ENCODE assay signal across 18 cellular contexts in the genomic region with DNA sequence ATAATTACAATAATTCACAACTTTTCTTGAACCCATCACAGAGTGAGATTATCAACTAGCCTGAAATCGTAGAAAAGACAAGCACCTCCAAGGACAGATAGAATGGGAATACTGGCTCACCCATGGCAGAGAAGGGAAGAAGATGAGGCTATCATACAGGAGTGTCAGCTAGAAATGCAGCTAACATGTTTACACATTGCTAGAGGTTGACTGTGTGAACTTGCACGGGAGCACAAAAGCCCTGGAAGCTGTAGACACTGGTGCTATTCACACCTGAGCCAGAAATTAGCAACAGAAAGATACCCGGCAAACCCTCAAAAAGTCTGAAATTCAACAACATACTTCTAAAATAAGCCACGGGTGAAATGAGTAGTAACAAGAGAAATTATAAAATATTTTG.
A peak's percentile ranks its signal among the peaks of the same experiment; 100 is the strongest.
DNase-seq lines count a peak whose midpoint lies in the region; ATAC-seq, FAIRE-seq and TF ChIP-seq lines count a peak whose summit lies in the region.
"Had no signal": no experiment of that assay in that cellular context is flagged by ENCODE, and none has a peak within 500 bp of the region (broad histone marks: within the 10 kb centered on the region; RNA-seq: fewer than 3 reads in every experiment).

No MANE protein-coding gene starts in this region.

- 0 out of 3 replicates have a peak, but pooled peaks cover 3% of the 10 kb centered on the region for H3K36me3 Mint-ChIP-seq in GM23338 (ENCODE audit: low read depth)
- H3K36me3 Mint-ChIP-seq in MCF 10A (ENCODE audit: insufficient read depth, unreplicated experiment), result peaks cover 6% of the 10 kb centered on the region

- intact Hi-C loops in GM12878 (cut with micrococcal nuclease; ENCODE audit: unreplicated experiment) (no loop called here), gastrocnemius medialis (cut with DNase I; ENCODE audit: low total_unique reads) (no loop called here), MCF 10A (cut with micrococcal nuclease) (no loop called here), PC-9 (cut with micrococcal nuclease; ENCODE audit: unreplicated experiment) (no loop called here)

- H3K4me3 Mint-ChIP-seq in GM23338 (no peak overlapping the region), MCF 10A (ENCODE audit: unreplicated experiment) (no peak overlapping the region)
- H3K4me3 Mint-ChIP-seq: CD14-positive monocyte; CD4-positive, alpha-beta memory T cell; HFFc6; IgD-negative memory B cell had no signal

- H3K9me3 Mint-ChIP-seq in GM23338 (no peaks in the 10 kb centered on the region), MCF 10A (ENCODE audit: unreplicated experiment) (no peaks in the 10 kb centered on the region)
- H3K9me3 Mint-ChIP-seq: CD14-positive monocyte; CD4-positive, alpha-beta memory T cell; HFFc6 had no signal

- FAIRE-seq in GM12878 (lab: Jason Lieb, UNC), result no peak

- BruUV-seq in GM12878 (replicated peaks; lab: Mats Ljungman, UMichigan), result TSS peak; percentile 29
- BruUV-seq in MCF 10A (replicated peaks; lab: Mats Ljungman, UMichigan), result no TSS peak
- no TSS peak for BruUV-seq in PC-9 (replicated peaks; lab: Mats Ljungman, UMichigan)

- 0 out of 2 replicates have a peak, but pooled peaks cover 3% of the 10 kb centered on the region for H3K36me3 ChIP-seq in GM23338 (ENCODE audit: insufficient read depth)
- H3K36me3 ChIP-seq in GM12878 (ENCODE audit: control insufficient read depth in 2 of 2, insufficient read depth in 2 of 2, low read length in 1 of 2), result peaks cover 3 to 11% of the 10 kb centered on the region in 2 experiments; a peak in 3 of 4 replicates
- H3K36me3 ChIP-seq in gastrocnemius medialis, result peaks cover 0 to 17% of the 10 kb centered on the region in 2 donors
- H3K36me3 ChIP-seq in PC-9 (ENCODE audit: low read depth), result peaks cover 7% of the 10 kb centered on the region; the same call in 1 of the 2 replicates

- peaks cover 10% of the 10 kb centered on the region; the same call in 2 of the 3 replicates for H3K4me1 Mint-ChIP-seq in GM23338
- H3K4me1 Mint-ChIP-seq in MCF 10A (ENCODE audit: insufficient read depth, unreplicated experiment), result peaks cover 14% of the 10 kb centered on the region

- H3K9me3 ChIP-seq in GM12878 (replicated peaks; ENCODE audit: control insufficient read depth, insufficient read depth, low read length) (no peaks in the 10 kb centered on the region), gastrocnemius medialis (no peaks in the 10 kb centered on the region), PC-9 (ENCODE audit: insufficient read depth, low read depth) (no peaks in the 10 kb centered on the region)
- H3K9me3 ChIP-seq: BLaER1 had no signal

- H3K4me3 ChIP-seq in GM23338 (no peak overlapping the region), GM12878 (no peak overlapping the region), gastrocnemius medialis (no peak overlapping the region), PC-9 (no peak overlapping the region)
- H3K4me3 ChIP-seq: BLaER1 had no signal

- H3K9ac ChIP-seq in GM12878 (ENCODE audit: control insufficient read depth, insufficient read depth, low read length), result no peak overlapping the region
- H3K9ac ChIP-seq: BLaER1 had no signal

- no peaks in the 10 kb centered on the region for H3K27me3 ChIP-seq in GM23338 (ENCODE audit: insufficient read depth)
- H3K27me3 ChIP-seq in GM12878 (replicated peaks in 1 of 2; ENCODE audit: control insufficient read depth in 2 of 2, insufficient read depth in 2 of 2, low read length in 1 of 2), result no peaks in the 10 kb centered on the region
- H3K27me3 ChIP-seq in gastrocnemius medialis, result no peaks in the 10 kb centered on the region
- H3K27me3 ChIP-seq in PC-9 (ENCODE audit: insufficient read depth, low read depth), result no peaks in the 10 kb centered on the region
- H3K27me3 ChIP-seq: BLaER1 had no signal

- H3F3A ChIP-seq in GM23338 (replicated peaks; ENCODE audit: low read depth) (no peaks in the 10 kb centered on the region), PC-9 (ENCODE audit: insufficient read depth, low read depth) (no peaks in the 10 kb centered on the region)

- TF ChIP-seq CTCF in GM23338 (conservative IDR thresholded peaks at IDR 0.05; ENCODE audit: low read depth in 2 of 2), result no peak
- TF ChIP-seq CTCF in GM12878 (IDR thresholded peaks at IDR 0.05 in 2 of 3, conservative IDR thresholded peaks at IDR 0.05 in 1 of 3; ENCODE audit: control insufficient read depth in 2 of 3, extremely low read depth in 1 of 3, insufficient read depth in 1 of 3, low read depth in 3 of 3, low read length in 3 of 3), result no peak
- TF ChIP-seq CTCF in gastrocnemius medialis (IDR thresholded peaks at IDR 0.05 in 4 of 5, conservative IDR thresholded peaks at IDR 0.05 in 1 of 5), result no peak
- no peak for TF ChIP-seq CTCF in MCF 10A (IDR thresholded peaks at IDR 0.05; ENCODE audit: unreplicated experiment)
- no peak for TF ChIP-seq CTCF in PC-9 (conservative IDR thresholded peaks at IDR 0.05)

- RAD21 ChIA-PET in GM12878 (lab: Charles Lee; ENCODE audit: unreplicated experiment), result no interaction called here

- ATAC-seq in GM23338 (peak; percentile 29; the same call in 2 of the 3 replicates), GM12878 (no peak), left lobe of liver (peak; percentile 52), gastrocnemius medialis (peak in 1 of 2 donors; percentile 45), GM18870 (IDR thresholded peaks at IDR 0.05; ENCODE audit: unreplicated experiment) (no peak)
- ATAC-seq: HCT116 had no signal

- H3K79me2 ChIP-seq in GM23338 (replicated peaks; ENCODE audit: insufficient read depth) (peaks cover 4% of the 10 kb centered on the region; the same call in 1 of the 2 replicates), GM12878 (ENCODE audit: control insufficient read depth, insufficient read depth, low read length) (no peaks in the 10 kb centered on the region), PC-9 (ENCODE audit: low read depth) (0 out of 2 replicates have a peak, but pooled peaks cover 5% of the 10 kb centered on the region)

- no peaks in the 10 kb centered on the region for H3K27me3 Mint-ChIP-seq in GM23338 (ENCODE audit: insufficient read depth, low read depth, poor library complexity)
- no peaks in the 10 kb centered on the region for H3K27me3 Mint-ChIP-seq in MCF 10A (ENCODE audit: insufficient read depth, unreplicated experiment)
- H3K27me3 Mint-ChIP-seq: CD4-positive, alpha-beta memory T cell; IgD-negative memory B cell had no signal

- H3K4me1 ChIP-seq in GM23338 (ENCODE audit: insufficient read depth), result no peaks in the 10 kb centered on the region
- no peaks in the 10 kb centered on the region for H3K4me1 ChIP-seq in GM12878 (ENCODE audit: control insufficient read depth, insufficient read depth, low read length)
- H3K4me1 ChIP-seq in gastrocnemius medialis, result peaks cover 22 to 26% of the 10 kb centered on the region in 2 donors
- H3K4me1 ChIP-seq in PC-9 (replicated peaks; ENCODE audit: insufficient read depth), result no peaks in the 10 kb centered on the region
- H3K4me1 ChIP-seq: BLaER1 had no signal

- H3K27ac Mint-ChIP-seq in GM23338 (no peak overlapping the region; the same call in 1 of the 2 replicates), MCF 10A (ENCODE audit: low read depth, unreplicated experiment) (no peak overlapping the region)
- H3K27ac Mint-ChIP-seq: CD4-positive, alpha-beta memory T cell; HFFc6; IgD-negative memory B cell had no signal

- H3K27ac ChIP-seq in GM23338 (ENCODE audit: low read depth), result no peak overlapping the region
- no peak overlapping the region for H3K27ac ChIP-seq in GM12878 (ENCODE audit: control insufficient read depth, insufficient read depth)
- peak overlapping the region; percentile 7 to 46 (median 28) for H3K27ac ChIP-seq in gastrocnemius medialis
- H3K27ac ChIP-seq in PC-9, result no peak overlapping the region
- H3K27ac ChIP-seq: BLaER1 had no signal

- CTCF ChIA-PET in GM12878 (lab: Yijun Ruan, JAX) (no interaction called here), MCF 10A (lab: Yijun Ruan, JAX) (no interaction called here), PC-9 (lab: Charles Lee) (no interaction called here)

- TF ChIP-seq RAD21 in GM12878 (IDR thresholded peaks at IDR 0.05; ENCODE audit: insufficient read depth, low read depth, low read length), result no peak

- no peak for TF ChIP-seq EP300 in GM12878 (IDR thresholded peaks at IDR 0.05; ENCODE audit: borderline replicate concordance in 1 of 2, control insufficient read depth in 1 of 2, low read depth in 2 of 2, low read length in 2 of 2)

- WGBS in GM12878 (ENCODE audit: insufficient coverage, insufficient replicate concordance, low lambda C conversion rate, missing lambda C conversion rate), result 64% methylated on average over 4 of the region's 4 CpGs

- SMC1A ChIA-PET in GM12878 (lab: Charles Lee; ENCODE audit: uncharacterized antibody, unreplicated experiment), result interaction anchor here (1.1 to 2.0 kb wide), 4 partner anchors 15 to 119 kb away, joined by 3 to 5 read pairs (median 4); no protein-coding TSS in a partner anchor

- H4K20me1 ChIP-seq in GM23338 (replicated peaks; ENCODE audit: insufficient read depth) (no peaks in the 10 kb centered on the region), GM12878 (ENCODE audit: control insufficient read depth, insufficient read depth) (no peaks in the 10 kb centered on the region), PC-9 (ENCODE audit: insufficient read depth) (no peaks in the 10 kb centered on the region; the same call in 1 of the 2 replicates)

- in situ Hi-C loops in GM12878 (cut with MboI), result no loop called here
- in situ Hi-C loops in gastrocnemius medialis (cut with MboI; ENCODE audit: low sequenced_read_pairs in 4 of 4), result no loop called here

- H3K9me2 ChIP-seq in GM23338 (ENCODE audit: insufficient read depth), result no peaks in the 10 kb centered on the region
- no peaks in the 10 kb centered on the region for H3K9me2 ChIP-seq in PC-9 (ENCODE audit: insufficient read depth)

- H3K4me2 ChIP-seq in GM23338, result no peak overlapping the region
- H3K4me2 ChIP-seq in GM12878 (ENCODE audit: control insufficient read depth, insufficient read depth), result no peak overlapping the region
- no peak overlapping the region for H3K4me2 ChIP-seq in PC-9
- H3K4me2 ChIP-seq: BLaER1 had no signal

- DNase-seq in GM23338 (ENCODE audit: low spot score), result no peak
- DNase-seq in GM12878 (ENCODE audit: low read depth, low spot score), result no peak
- DNase-seq in left lobe of liver (ENCODE audit: low spot score), result no peak
- DNase-seq in gastrocnemius medialis, result no peak
- no peak for DNase-seq in MCF 10A (ENCODE audit: unreplicated experiment)
- DNase-seq in PC-9, result no peak
- DNase-seq: 8988T; CD4-positive, alpha-beta memory T cell; DMS79; GDM1; GOT3; H7; HFFc6 had no signal

- TF ChIP-seq POLR2A in GM12878 (IDR thresholded peaks at IDR 0.05; ENCODE audit: low read depth, low read length) (no peak), gastrocnemius medialis (IDR thresholded peaks at IDR 0.05) (no peak)

- no peak overlapping the region for H2AFZ ChIP-seq in GM23338
- H2AFZ ChIP-seq in GM12878 (ENCODE audit: control insufficient read depth, low read depth, low read length), result no peak overlapping the region
- H2AFZ ChIP-seq in PC-9, result no peak overlapping the region

- POLR2A ChIA-PET in GM12878 (lab: Charles Lee), result interaction anchor here (1.3 kb wide), 1 partner anchor 10 kb away, joined by 3 read pairs; no protein-coding TSS in a partner anchor
- POLR2A ChIA-PET in MCF 10A (lab: Yijun Ruan, JAX), result no interaction called here
- POLR2A ChIA-PET in PC-9 (lab: Charles Lee; ENCODE audit: unreplicated experiment), result no interaction called here

TF ChIP-seq in GM23338, 12 proteins besides CTCF, POLR2A, EP300 and RAD21 (continues in another document):
- TF ChIP-seq EZH2 (IDR thresholded peaks at IDR 0.05; ENCODE audit: low read depth, unreplicated experiment), result no peak

TF ChIP-seq in GM12878, 131 proteins besides CTCF, POLR2A, EP300 and RAD21 (continues in another document):
- no peak for TF ChIP-seq SP1 (IDR thresholded peaks at IDR 0.05; ENCODE audit: low read depth, low read length)

Comparison
In these comparisons a context has a peak if more than half of its experiments do, and no peak if none do; other contexts are left out.
1. ATAC-seq: peak in GM23338 (single experiment) and left lobe of liver (single experiment); none in GM12878 (single experiment) and GM18870 (single experiment).
2. H3K27ac ChIP-seq: peak in gastrocnemius medialis (4 of 4); none in GM23338 (single experiment), GM12878 (single experiment) and PC-9 (single experiment).